ENCODE assay signal across 24 cellular contexts in genomic region chr6:159343709-159344108, GRCh38.
"Had no signal": no experiment of that assay in that cellular context is flagged by ENCODE, and none has a peak within 500 bp of the region (broad histone marks: within the 10 kb centered on the region; RNA-seq: fewer than 3 reads in every experiment).

No MANE protein-coding gene starts in this region.

- DNase-seq: stimulated activated CD4-positive, alpha-beta T cell treated with anti-CD3 and anti-CD28 coated beads, Interleukin-2, amount 100 ng/mL, for 48 hours; stimulated activated CD4-positive, alpha-beta T cell treated with anti-CD3 and anti-CD28 coated beads, Interleukin-4, amount 100 ng/mL, for 1 hour; stimulated activated CD4-positive, alpha-beta T cell treated with anti-CD3 and anti-CD28 coated beads, Interleukin-4, amount 100 ng/mL, for 24 hours; stimulated activated CD4-positive, alpha-beta T cell treated with anti-CD3 and anti-CD28 coated beads, Interleukin-4, amount 100 ng/mL, for 4 hours; stimulated activated CD8-positive, alpha-beta memory T cell treated with anti-CD3 and anti-CD28 coated beads, Interleukin-4, amount 100 ng/mL, for 48 hours; stimulated activated naive B cell treated with anti-CD40 and anti-IgM and Interleukin-4, amounts not matched to agents 10 μg/mL and 1 μg/mL and 100 μg/mL, for 72 hours; stimulated activated naive CD4-positive, alpha-beta T cell; stimulated activated naive CD4-positive, alpha-beta T cell treated with Interleukin-2 at 50 U/mL for 16 hours; stimulated activated naive CD8-positive, alpha-beta T cell treated with anti-CD3 and anti-CD28 coated beads, Interleukin-15, amount 100 ng/mL, for 72 hours; stimulated activated naive CD8-positive, alpha-beta T cell treated with anti-CD3 and anti-CD28 coated beads, Interleukin-15, Interleukin-2, amounts not matched to agents 100 U/mL and 50 U/mL, for 24 hours; stomach; substantia nigra; testis; thyroid gland; tibial artery; transverse colon; trophoblast cell; upper lobe of left lung; upper lobe of right lung; uterus had no signal

- H3K36me3 ChIP-seq: stomach, suprapubic skin, thoracic aorta, thyroid gland, tibial artery, tibial nerve, transverse colon, upper lobe of left lung, upper lobe of right lung, uterus, vagina had no signal

- H3K9me3 ChIP-seq: testis, thyroid gland, transverse colon, upper lobe of right lung, uterus, vagina had no signal

- H3K4me3 ChIP-seq: stomach, suprapubic skin, testis, thoracic aorta, thyroid gland, tibial artery, tibial nerve, transverse colon, upper lobe of left lung, upper lobe of right lung, uterus, vagina had no signal

- H3K4me1 ChIP-seq: stomach, suprapubic skin, testis, thyroid gland, tibial artery, tibial nerve, transverse colon, upper lobe of left lung, upper lobe of right lung, uterus, vagina had no signal

- H3K27ac ChIP-seq: stomach, suprapubic skin, testis, thoracic aorta, thyroid gland, tibial artery, tibial nerve, transverse colon, upper lobe of left lung, upper lobe of right lung, uterus, vagina had no signal
